ENCODE assay signal across 15 cellular contexts in genomic region chr6:100461920-100462295, GRCh38. TPM values are rescaled to one million over a fixed set of nuclear protein-coding genes. Genes with fewer than 3 reads are reported as not detected.
A peak's percentile ranks its signal among the peaks of the same experiment; 100 is the strongest.
DNase-seq lines count a peak whose midpoint lies in the region; TF ChIP-seq lines count a peak whose summit lies in the region.
"Had no signal": no experiment of that assay in that cellular context is flagged by ENCODE, and none has a peak within 500 bp of the region (broad histone marks: within the 10 kb centered on the region; RNA-seq: fewer than 3 reads in every experiment).

No MANE protein-coding gene starts in this region.

- TF ChIP-seq POLR2A in esophagus muscularis mucosa (IDR thresholded peaks at IDR 0.05; ENCODE audit: low read depth), result no peak

- WGBS in esophagus muscularis mucosa, result 10% methylated on average over 2 of the region's 2 CpGs

- H3K27me3 Mint-ChIP-seq in nephron progenitor cell (ENCODE audit: low read depth, poor library complexity), result peaks cover 66% of the 10 kb centered on the region

- no peak overlapping the region for H3K27ac Mint-ChIP-seq in nephron progenitor cell
- H3K27ac Mint-ChIP-seq: CD8-positive, alpha-beta T cell; memory B cell had no signal

- no peak overlapping the region for H3K27ac ChIP-seq in BLaER1 treated with 17β-estradiol and CSF1 and Interleukin-3, amounts not matched to agents 10 nM and 100 nM
- peak overlapping the region; percentile 27; the same call in 1 of the 2 replicates for H3K27ac ChIP-seq in HEK293 (ENCODE audit: extremely low read depth, low read depth, low read length)
- no peak overlapping the region for H3K27ac ChIP-seq in esophagus muscularis mucosa (replicated peaks in 1 of 4)
- H3K27ac ChIP-seq: brain microvascular endothelial cell, hepatocyte had no signal

- POLR2A ChIA-PET in HEK293 (lab: Yijun Ruan, JAX), result no interaction called here

- DNase-seq in astrocyte of the spinal cord (ENCODE audit: low read depth, low spot score) (peak; percentile 44), nephron progenitor cell (no peak), SK-N-DZ (ENCODE audit: low spot score) (no peak), HuH-7 (ENCODE audit: low spot score) (no peak), BE2C (no peak), esophagus muscularis mucosa (ENCODE audit: extremely low spot score) (no peak)
- DNase-seq: activated CD4-positive, CD25-positive, alpha-beta regulatory T cell treated with anti-CD3 and anti-CD28 coated beads, Interleukin-2, amount 50 U/mL, for 72 hours; activated T-cell treated with anti-CD3 and anti-CD28 coated beads, Interleukin-2, amount 50 U/mL, for 4 hours; brain microvascular endothelial cell; CD8-positive, alpha-beta T cell; NCI-H1436 treated with DMSO at 0.1 percent for 48 hours had no signal

- H3K9ac ChIP-seq in BLaER1 treated with 17β-estradiol and CSF1 and Interleukin-3, amounts not matched to agents 10 nM and 100 nM, result no peak overlapping the region

- H3K36me3 Mint-ChIP-seq in nephron progenitor cell (ENCODE audit: low read depth), result no peaks in the 10 kb centered on the region
- H3K36me3 Mint-ChIP-seq: CD8-positive, alpha-beta T cell had no signal

- in situ Hi-C loops in astrocyte of the spinal cord (cut with HindIII; ENCODE audit: low sequenced_read_pairs), result loop anchor here (25.0 kb wide), 1 partner anchor 350 kb away; no protein-coding TSS in a partner anchor

- TF ChIP-seq CTCF in HEK293 (tag by site-specific recombination; IDR thresholded peaks at IDR 0.05) (no peak), astrocyte of the spinal cord (IDR thresholded peaks at IDR 0.05; ENCODE audit: low read depth, low read length) (no peak), nephron progenitor cell (IDR thresholded peaks at IDR 0.05) (no peak), BE2C (IDR thresholded peaks at IDR 0.05; ENCODE audit: low read depth, low read length) (no peak), esophagus muscularis mucosa (IDR thresholded peaks at IDR 0.05) (no peak)

- peak overlapping the region; percentile 35 to 83 (median 70); a peak in 21 of 22 replicates for H3K4me2 ChIP-seq in BLaER1 treated with 17β-estradiol and CSF1 and Interleukin-3, amounts not matched to agents 10 nM and 100 nM

- no peaks in the 10 kb centered on the region for H3K9me3 Mint-ChIP-seq in nephron progenitor cell

- peaks cover 99 to 100% (median 100%) of the 10 kb centered on the region in 11 experiments for H3K27me3 ChIP-seq in BLaER1 treated with 17β-estradiol and CSF1 and Interleukin-3, amounts not matched to agents 10 nM and 100 nM
- H3K27me3 ChIP-seq in BE2C (peaks cover 100% of the 10 kb centered on the region), esophagus muscularis mucosa (peaks cover 19 to 100% (median 98%) of the 10 kb centered on the region in 4 donors)

- H3K4me3 ChIP-seq in BLaER1 treated with 17β-estradiol and CSF1 and Interleukin-3, amounts not matched to agents 10 nM and 100 nM, result peak overlapping the region in 1 of 10 experiments; percentile 11; a peak in 3 of 20 replicates
- peak overlapping the region; percentile 60 for H3K4me3 ChIP-seq in HEK293 (ENCODE audit: low read depth, low read length)
- no peak overlapping the region for H3K4me3 ChIP-seq in astrocyte of the spinal cord (ENCODE audit: low read depth, low read length)
- no peak overlapping the region for H3K4me3 ChIP-seq in BE2C (ENCODE audit: low read depth, low read length)
- no peak overlapping the region for H3K4me3 ChIP-seq in esophagus muscularis mucosa
- H3K4me3 ChIP-seq: hepatocyte had no signal

- peaks cover 57 to 63% (median 61%) of the 10 kb centered on the region in 11 experiments for H3K9me3 ChIP-seq in BLaER1 treated with 17β-estradiol and CSF1 and Interleukin-3, amounts not matched to agents 10 nM and 100 nM (replicated peaks in 1 of 11)
- H3K9me3 ChIP-seq in HEK293 (ENCODE audit: control insufficient read depth, insufficient read depth, low read depth, low read length), result no peaks in the 10 kb centered on the region
- H3K9me3 ChIP-seq in BE2C, result peaks cover 5% of the 10 kb centered on the region
- H3K9me3 ChIP-seq in esophagus muscularis mucosa, result no peaks in the 10 kb centered on the region

- H3K36me3 ChIP-seq in BLaER1 treated with 17β-estradiol and CSF1 and Interleukin-3, amounts not matched to agents 10 nM and 100 nM, result 0 out of 22 replicates have a peak, but pooled peaks cover 0 to 2% (median 0%) of the 10 kb centered on the region in 11 experiments
- H3K36me3 ChIP-seq in HEK293 (ENCODE audit: control insufficient read depth in 2 of 2, insufficient read depth in 1 of 2, low read length in 2 of 2), result no peaks in the 10 kb centered on the region
- H3K36me3 ChIP-seq in BE2C, result no peaks in the 10 kb centered on the region
- H3K36me3 ChIP-seq in esophagus muscularis mucosa, result no peaks in the 10 kb centered on the region
- H3K36me3 ChIP-seq: brain microvascular endothelial cell had no signal

- H3K4me1 Mint-ChIP-seq in nephron progenitor cell, result peaks cover 86% of the 10 kb centered on the region

- CTCF ChIA-PET in HEK293 (lab: Yijun Ruan, JAX), result interaction anchor here (0.7 to 2.1 kb wide), 6 partner anchors 10 to 594 kb away, joined by 3 to 19 read pairs (median 4); no protein-coding TSS in a partner anchor

- intact Hi-C loops in esophagus muscularis mucosa (cut with DNase I), result no loop called here

- H3K4me3 Mint-ChIP-seq in nephron progenitor cell, result peak overlapping the region; percentile 84
- H3K4me3 Mint-ChIP-seq: activated T-cell treated with anti-CD3 and anti-CD28 coated beads, Interleukin-2, amount 50 U/mL, for 4 hours; CD8-positive, alpha-beta T cell; memory B cell had no signal

- H4K20me1 ChIP-seq in BLaER1 treated with 17β-estradiol and CSF1 and Interleukin-3, amounts not matched to agents 10 nM and 100 nM, result peaks cover 0 to 15% (median 0%) of the 10 kb centered on the region in 11 experiments; a peak in 7 of 22 replicates

- TF ChIP-seq EP300 in esophagus muscularis mucosa (IDR thresholded peaks at IDR 0.05), result no peak

- H3K4me1 ChIP-seq in BLaER1 treated with 17β-estradiol and CSF1 and Interleukin-3, amounts not matched to agents 10 nM and 100 nM, result peaks cover 10 to 23% (median 15%) of the 10 kb centered on the region in 10 experiments
- H3K4me1 ChIP-seq in HEK293 (ENCODE audit: control insufficient read depth, insufficient read depth, low read length), result peaks cover 3% of the 10 kb centered on the region
- no peaks in the 10 kb centered on the region for H3K4me1 ChIP-seq in BE2C
- H3K4me1 ChIP-seq in esophagus muscularis mucosa, result peaks cover 15 to 50% (median 34%) of the 10 kb centered on the region in 4 donors

TF ChIP-seq in HEK293, 187 proteins besides CTCF, POLR2A, EP300 and RAD21:
- TF ChIP-seq, protein P1, sequence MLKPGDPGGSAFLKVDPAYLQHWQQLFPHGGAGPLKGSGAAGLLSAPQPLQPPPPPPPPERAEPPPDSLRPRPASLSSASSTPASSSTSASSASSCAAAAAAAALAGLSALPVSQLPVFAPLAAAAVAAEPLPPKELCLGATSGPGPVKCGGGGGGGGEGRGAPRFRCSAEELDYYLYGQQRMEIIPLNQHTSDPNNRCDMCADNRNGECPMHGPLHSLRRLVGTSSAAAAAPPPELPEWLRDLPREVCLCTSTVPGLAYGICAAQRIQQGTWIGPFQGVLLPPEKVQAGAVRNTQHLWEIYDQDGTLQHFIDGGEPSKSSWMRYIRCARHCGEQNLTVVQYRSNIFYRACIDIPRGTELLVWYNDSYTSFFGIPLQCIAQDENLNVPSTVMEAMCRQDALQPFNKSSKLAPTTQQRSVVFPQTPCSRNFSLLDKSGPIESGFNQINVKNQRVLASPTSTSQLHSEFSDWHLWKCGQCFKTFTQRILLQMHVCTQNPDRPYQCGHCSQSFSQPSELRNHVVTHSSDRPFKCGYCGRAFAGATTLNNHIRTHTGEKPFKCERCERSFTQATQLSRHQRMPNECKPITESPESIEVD (tag by site-specific recombination; IDR thresholded peaks at IDR 0.05), result peak; percentile 75
- TF ChIP-seq ZBTB1 (tag by site-specific recombination; IDR thresholded peaks at IDR 0.05), result no peak
- TF ChIP-seq, protein P2, sequence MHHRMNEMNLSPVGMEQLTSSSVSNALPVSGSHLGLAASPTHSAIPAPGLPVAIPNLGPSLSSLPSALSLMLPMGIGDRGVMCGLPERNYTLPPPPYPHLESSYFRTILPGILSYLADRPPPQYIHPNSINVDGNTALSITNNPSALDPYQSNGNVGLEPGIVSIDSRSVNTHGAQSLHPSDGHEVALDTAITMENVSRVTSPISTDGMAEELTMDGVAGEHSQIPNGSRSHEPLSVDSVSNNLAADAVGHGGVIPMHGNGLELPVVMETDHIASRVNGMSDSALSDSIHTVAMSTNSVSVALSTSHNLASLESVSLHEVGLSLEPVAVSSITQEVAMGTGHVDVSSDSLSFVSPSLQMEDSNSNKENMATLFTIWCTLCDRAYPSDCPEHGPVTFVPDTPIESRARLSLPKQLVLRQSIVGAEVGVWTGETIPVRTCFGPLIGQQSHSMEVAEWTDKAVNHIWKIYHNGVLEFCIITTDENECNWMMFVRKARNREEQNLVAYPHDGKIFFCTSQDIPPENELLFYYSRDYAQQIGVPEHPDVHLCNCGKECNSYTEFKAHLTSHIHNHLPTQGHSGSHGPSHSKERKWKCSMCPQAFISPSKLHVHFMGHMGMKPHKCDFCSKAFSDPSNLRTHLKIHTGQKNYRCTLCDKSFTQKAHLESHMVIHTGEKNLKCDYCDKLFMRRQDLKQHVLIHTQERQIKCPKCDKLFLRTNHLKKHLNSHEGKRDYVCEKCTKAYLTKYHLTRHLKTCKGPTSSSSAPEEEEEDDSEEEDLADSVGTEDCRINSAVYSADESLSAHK (tag by site-specific recombination; IDR thresholded peaks at IDR 0.05), result peak; percentile 82
- TF ChIP-seq ZNF76 (tag by site-specific recombination; IDR thresholded peaks at IDR 0.05; ENCODE audit: borderline replicate concordance, low read depth), result no peak
- TF ChIP-seq ZBTB17 (tag by site-specific recombination; IDR thresholded peaks at IDR 0.05), result no peak
- TF ChIP-seq IKZF3 (tag by site-specific recombination; IDR thresholded peaks at IDR 0.05), result peak; percentile 36; the same call in 1 of the 2 replicates
- TF ChIP-seq ZFP3 (tag by site-specific recombination; IDR thresholded peaks at IDR 0.05; ENCODE audit: low read depth), result no peak
- no peak for TF ChIP-seq ZNF785 (tag by site-specific recombination; IDR thresholded peaks at IDR 0.05)

RNA-seq across cellular contexts. Expression of gene SIM1, which starts 2.8 kb away (rescaled TPM):
- not detected in 2 replicates for polyA plus RNA-seq in SK-N-DZ (2014; cell fraction: cytosol; rRNA removed)
- not detected in 2 replicates for polyA plus RNA-seq in SK-N-DZ (2014; cell fraction: nucleus; rRNA removed)
- not detected for polyA plus RNA-seq in BE2C (2012; ENCODE audit: insufficient read depth, insufficient read length, low read depth)
- total RNA-seq in esophagus muscularis mucosa, result not detected
- total RNA-seq: activated T-cell treated with anti-CD3 and anti-CD28 coated beads, Interleukin-2, amount 50 U/mL, for 4 hours; CD8-positive, alpha-beta T cell had no signal
- polyA plus RNA-seq: hepatocyte had no signal
